ENCODE assay signal across 8 cellular contexts in genomic region chr3:123702057-123702456, GRCh38.
DNase-seq lines count a peak whose midpoint lies in the region; ATAC-seq, FAIRE-seq and TF ChIP-seq lines count a peak whose summit lies in the region.
"Not testable (repeated sequence)": the region's sequence is repeated elsewhere in the genome, so short reads cannot be mapped to it uniquely, and the experiment has no call there.

No MANE protein-coding gene starts in this region.

- ATAC-seq in HG02642 (IDR thresholded peaks at IDR 0.05; ENCODE audit: poor library complexity, unreplicated experiment) (peak; percentile 62), gastroesophageal sphincter (peak; percentile 48)
- ATAC-seq in stimulated activated memory B cell treated with anti-CD40 and anti-IgM and Interleukin-4, amounts not matched to agents 10 μg/mL and 1 μg/mL and 100 μg/mL, for 72 hours, result peak; percentile 41

- H3K4me3 ChIP-seq in SK-N-SH (ENCODE audit: low read depth in 2 of 2, low read length in 1 of 2); astrocyte of the cerebellum (ENCODE audit: low read depth, low read length): not testable (repeated sequence)
- H3K4me3 ChIP-seq in gastroesophageal sphincter, result peak overlapping the region; percentile 39 to 62

- H3K27me3 Mint-ChIP-seq in stimulated activated memory B cell treated with anti-CD40 and anti-IgM and Interleukin-4, amounts not matched to agents 10 μg/mL and 1 μg/mL and 100 μg/mL, for 72 hours, result peaks cover 21% of the 10 kb centered on the region

- H3K4me3 Mint-ChIP-seq in stimulated activated memory B cell treated with anti-CD40 and anti-IgM and Interleukin-4, amounts not matched to agents 10 μg/mL and 1 μg/mL and 100 μg/mL, for 72 hours, result not testable (repeated sequence)

- not testable (repeated sequence) for H3F3A ChIP-seq in SK-N-SH (replicated peaks; ENCODE audit: insufficient read depth)

- H4K20me1 ChIP-seq in SK-N-SH (ENCODE audit: insufficient read depth), result not testable (repeated sequence)

- H3K27me3 ChIP-seq in SK-N-SH (ENCODE audit: insufficient read depth); gastroesophageal sphincter: not testable (repeated sequence)

- H3K9me2 ChIP-seq in SK-N-SH, result not testable (repeated sequence)

- peak; percentile 61 for TF ChIP-seq CTCF in D721Med (IDR thresholded peaks at IDR 0.05; ENCODE audit: insufficient read depth, missing control alignments)
- peak; percentile 67 for TF ChIP-seq CTCF in SK-N-SH (IDR thresholded peaks at IDR 0.05)
- TF ChIP-seq CTCF in astrocyte of the cerebellum (IDR thresholded peaks at IDR 0.05; ENCODE audit: low read depth, low read length, missing control alignments), result peak; percentile 64
- peak in 3 of 4 experiments; percentile 75 to 77 (median 76) for TF ChIP-seq CTCF in gastroesophageal sphincter (IDR thresholded peaks at IDR 0.05)

- POLR2A ChIA-PET in SK-N-SH (lab: Yijun Ruan, JAX), result not testable (repeated sequence)

- not testable (repeated sequence) for H3K9ac ChIP-seq in SK-N-SH

- not testable (repeated sequence) for DNase-seq in D721Med (ENCODE audit: insufficient read length, low spot score)
- DNase-seq in NCI-H2107 treated with DMSO at 0.1 percent for 48 hours (lab: John Stamatoyannopoulos, UW; ENCODE audit: unreplicated experiment), result peak; percentile 11
- peak; percentile 71 for DNase-seq in SK-N-SH
- peak; percentile 34 for DNase-seq in astrocyte of the cerebellum (ENCODE audit: low read depth)
- peak; percentile 63 for DNase-seq in midbrain (lab: John Stamatoyannopoulos, UW)

- in situ Hi-C loops in astrocyte of the cerebellum (cut with HindIII; ENCODE audit: low sequenced_read_pairs), result not testable (repeated sequence)

- not testable (repeated sequence) for TF ChIP-seq POLR2A in gastroesophageal sphincter (IDR thresholded peaks at IDR 0.05)

- H3K4me1 ChIP-seq in SK-N-SH (ENCODE audit: control insufficient read depth in 1 of 2, insufficient read depth in 2 of 2, low read depth in 1 of 2, low read length in 1 of 2), result peaks cover 8 to 18% of the 10 kb centered on the region in 2 experiments; a peak in 2 of 4 replicates
- peaks cover 0 to 54% (median 3%) of the 10 kb centered on the region in 3 donors for H3K4me1 ChIP-seq in gastroesophageal sphincter

- CTCF ChIA-PET in SK-N-SH (lab: Yijun Ruan, JAX), result interaction anchor here (0.6 to 7.5 kb wide), 16 partner anchors 10 to 100 kb away, joined by 3 to 129 read pairs (median 5); no protein-coding TSS in a partner anchor

- not testable (repeated sequence) for H3K9me3 Mint-ChIP-seq in stimulated activated memory B cell treated with anti-CD40 and anti-IgM and Interleukin-4, amounts not matched to agents 10 μg/mL and 1 μg/mL and 100 μg/mL, for 72 hours

- TF ChIP-seq RAD21 in SK-N-SH (IDR thresholded peaks at IDR 0.05; ENCODE audit: low read length), result peak; percentile 62

- not testable (repeated sequence) for TF ChIP-seq EP300 in SK-N-SH (IDR thresholded peaks at IDR 0.05; ENCODE audit: borderline replicate concordance in 1 of 2, low read depth in 1 of 2, low read length in 1 of 2); gastroesophageal sphincter (IDR thresholded peaks at IDR 0.05)

- not testable (repeated sequence) for H3K27ac ChIP-seq in SK-N-SH (ENCODE audit: low read depth in 2 of 2, low read length in 1 of 2)
- peak overlapping the region; percentile 74 to 96 (median 93) for H3K27ac ChIP-seq in gastroesophageal sphincter

- H3K36me3 Mint-ChIP-seq in stimulated activated memory B cell treated with anti-CD40 and anti-IgM and Interleukin-4, amounts not matched to agents 10 μg/mL and 1 μg/mL and 100 μg/mL, for 72 hours, result not testable (repeated sequence)

- H3K9me3 ChIP-seq in SK-N-SH, gastroesophageal sphincter: not testable (repeated sequence)

- H3K36me3 ChIP-seq in SK-N-SH (replicated peaks in 1 of 2; ENCODE audit: control insufficient read depth in 1 of 2, insufficient read depth in 2 of 2, low read length in 1 of 2), result peaks cover 40 to 65% of the 10 kb centered on the region in 2 experiments
- not testable (repeated sequence) for H3K36me3 ChIP-seq in gastroesophageal sphincter

- not testable (repeated sequence) for H3K4me2 ChIP-seq in SK-N-SH

- not testable (repeated sequence) for H3K27ac Mint-ChIP-seq in stimulated activated memory B cell treated with anti-CD40 and anti-IgM and Interleukin-4, amounts not matched to agents 10 μg/mL and 1 μg/mL and 100 μg/mL, for 72 hours

- H3K4me1 Mint-ChIP-seq in stimulated activated memory B cell treated with anti-CD40 and anti-IgM and Interleukin-4, amounts not matched to agents 10 μg/mL and 1 μg/mL and 100 μg/mL, for 72 hours, result not testable (repeated sequence)

- WGBS in SK-N-SH (ENCODE audit: low lambda C conversion rate), result 64% methylated on average over 2 of the region's 2 CpGs
- WGBS in gastroesophageal sphincter (ENCODE audit: low coverage in 1 of 2), 2 donors, result 79% methylated on average over 2 of the region's 2 CpGs; no CpG with 5 or more reads in 1 of the 2 donors

- H3K79me2 ChIP-seq in SK-N-SH (ENCODE audit: insufficient read depth), result peaks cover 11% of the 10 kb centered on the region; the same call in 1 of the 2 replicates

- H2AFZ ChIP-seq in SK-N-SH (ENCODE audit: low read depth), result not testable (repeated sequence)

- not testable (repeated sequence) for FAIRE-seq in D721Med (lab: Jason Lieb, UNC)

TF ChIP-seq in SK-N-SH, 30 proteins besides CTCF, POLR2A, EP300 and RAD21:
- peak; percentile 76 for TF ChIP-seq SMC3 (IDR thresholded peaks at IDR 0.05; ENCODE audit: low read depth, low read length)
